Comparison of ENCODE assay signal across 33 cellular contexts in the genomic region with DNA sequence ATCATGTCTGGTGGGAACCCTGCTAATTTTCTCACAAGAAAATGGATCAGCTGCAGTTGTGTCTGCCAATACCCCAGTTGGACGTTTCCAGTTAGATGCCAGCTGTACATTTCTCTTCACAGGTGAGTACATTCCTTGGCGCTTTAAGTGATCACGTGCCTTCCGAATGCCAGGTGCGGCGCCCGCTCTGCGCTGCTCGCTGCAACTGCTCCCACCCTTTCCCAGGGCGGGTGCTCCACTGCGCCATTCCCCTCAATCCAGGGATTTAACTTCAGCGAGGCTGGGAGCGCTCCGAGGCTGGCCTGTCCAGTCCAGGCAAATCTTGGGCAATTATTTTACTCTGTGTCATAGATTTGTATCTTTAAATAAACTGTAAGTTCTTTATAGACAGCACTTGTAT.
"Had no signal": no experiment of that assay in that cellular context is flagged by ENCODE, and none has a peak within 500 bp of the region (broad histone marks: within the 10 kb centered on the region; RNA-seq: fewer than 3 reads in every experiment).

No MANE protein-coding gene starts in this region.

- H3K4me3 ChIP-seq: adrenal gland, ascending aorta, cardiac muscle cell, colonic mucosa, ovary, right atrium auricular region, smooth muscle cell, stomach, thyroid gland, upper lobe of left lung had no signal

- H3K27me3 ChIP-seq: adrenal gland, ascending aorta, cardiac muscle cell, colonic mucosa, ovary, right atrium auricular region, stomach, thyroid gland, upper lobe of left lung had no signal

- H3K27me3 Mint-ChIP-seq: activated CD4-positive, alpha-beta memory T cell treated with anti-CD3 and anti-CD28 coated beads for 36 hours; activated CD4-positive, alpha-beta T cell treated with anti-CD3 and anti-CD28 coated beads, Interleukin-2, amount 10 ng/mL, durations not matched to agents 24 days and 14 days had no signal

- H3K4me1 ChIP-seq: adrenal gland, ascending aorta, colonic mucosa, right atrium auricular region, thyroid gland had no signal

- H3K27ac Mint-ChIP-seq: activated CD4-positive, alpha-beta memory T cell treated with anti-CD3 and anti-CD28 coated beads for 36 hours; activated CD4-positive, alpha-beta T cell treated with anti-CD3 and anti-CD28 coated beads, Interleukin-2, amount 10 ng/mL, durations not matched to agents 24 days and 14 days; activated naive CD4-positive, alpha-beta T cell treated with anti-CD3 and anti-CD28 coated beads for 36 hours; activated naive CD8-positive, alpha-beta T cell treated with anti-CD3 and anti-CD28 coated beads for 36 hours; activated T-helper 1 cell treated with anti-CD3 and anti-CD28 coated beads, Interleukin-12 subunit alpha, Interleukin-12 subunit beta, Interleukin-2, Interleukin-4 antibody, amounts not matched to agents 30 ng/mL and 10 ng/mL and 1 ng/mL, durations not matched to agents 14 hours and 24 hours and 36 hours; brain; mesothelial cell of epicardium; naive B cell; nephron progenitor cell; stimulated activated naive B cell treated with anti-CD40 and anti-IgM and Interleukin-4, amounts not matched to agents 10 μg/mL and 1 μg/mL and 100 μg/mL, for 72 hours had no signal

- H3K9me3 ChIP-seq: adrenal gland, colonic mucosa, ovary, stomach, thyroid gland, upper lobe of left lung had no signal

- H3K36me3 Mint-ChIP-seq: activated CD4-positive, alpha-beta memory T cell treated with anti-CD3 and anti-CD28 coated beads for 36 hours; activated naive CD8-positive, alpha-beta T cell treated with anti-CD3 and anti-CD28 coated beads for 36 hours; naive B cell had no signal

- H3K36me3 ChIP-seq: adrenal gland, ascending aorta, cardiac muscle cell, colonic mucosa, ovary, right atrium auricular region, stomach, thyroid gland, upper lobe of left lung had no signal

- H3K9me3 Mint-ChIP-seq: activated CD4-positive, alpha-beta memory T cell treated with anti-CD3 and anti-CD28 coated beads for 36 hours; activated CD4-positive, alpha-beta T cell treated with anti-CD3 and anti-CD28 coated beads, Interleukin-2, amount 10 ng/mL, durations not matched to agents 24 days and 14 days; activated naive CD4-positive, alpha-beta T cell treated with anti-CD3 and anti-CD28 coated beads for 36 hours; activated naive CD8-positive, alpha-beta T cell treated with anti-CD3 and anti-CD28 coated beads for 36 hours; activated T-helper 1 cell treated with anti-CD3 and anti-CD28 coated beads, Interleukin-12 subunit alpha, Interleukin-12 subunit beta, Interleukin-2, Interleukin-4 antibody, amounts not matched to agents 30 ng/mL and 10 ng/mL and 1 ng/mL, durations not matched to agents 14 hours and 24 hours and 36 hours had no signal

- H3K27ac ChIP-seq: adrenal gland, ascending aorta, cardiac muscle cell, colonic mucosa, ovary, right atrium auricular region, stomach, thyroid gland, upper lobe of left lung had no signal

- H3K4me2 ChIP-seq: smooth muscle cell had no signal

- H3K4me3 Mint-ChIP-seq: activated CD4-positive, alpha-beta memory T cell treated with anti-CD3 and anti-CD28 coated beads for 36 hours; activated CD4-positive, alpha-beta T cell treated with anti-CD3 and anti-CD28 coated beads, Interleukin-2, amount 10 ng/mL, durations not matched to agents 24 days and 14 days; activated naive CD4-positive, alpha-beta T cell treated with anti-CD3 and anti-CD28 coated beads for 36 hours; activated naive CD8-positive, alpha-beta T cell treated with anti-CD3 and anti-CD28 coated beads for 36 hours; activated T-helper 1 cell treated with anti-CD3 and anti-CD28 coated beads, Interleukin-12 subunit alpha, Interleukin-12 subunit beta, Interleukin-2, Interleukin-4 antibody, amounts not matched to agents 30 ng/mL and 10 ng/mL and 1 ng/mL, durations not matched to agents 14 hours and 24 hours and 36 hours; brain; mesothelial cell of epicardium; naive B cell; nephron progenitor cell; stimulated activated naive B cell treated with anti-CD40 and anti-IgM and Interleukin-4, amounts not matched to agents 10 μg/mL and 1 μg/mL and 100 μg/mL, for 72 hours had no signal

- H3K4me1 Mint-ChIP-seq: activated CD4-positive, alpha-beta T cell treated with anti-CD3 and anti-CD28 coated beads, Interleukin-2, amount 10 ng/mL, durations not matched to agents 24 days and 14 days; activated naive CD8-positive, alpha-beta T cell treated with anti-CD3 and anti-CD28 coated beads for 36 hours; brain; naive B cell had no signal

- DNase-seq: activated CD4-positive, alpha-beta memory T cell treated with anti-CD3 and anti-CD28 coated beads for 36 hours; activated CD4-positive, alpha-beta T cell treated with anti-CD3 and anti-CD28 coated beads, Interleukin-2, amount 10 ng/mL, durations not matched to agents 24 days and 14 days; activated CD4-positive, CD25-positive, alpha-beta regulatory T cell treated with anti-CD3 and anti-CD28 coated beads, Interleukin-2, amount 50 U/mL, for 72 hours; activated CD8-positive, alpha-beta memory T cell treated with anti-CD3 and anti-CD28 coated beads, Interleukin-2, amount 50 U/mL, for 4 hours; activated effector memory CD4-positive, alpha-beta T cell treated with anti-CD3 and anti-CD28 coated beads, Interleukin-2, amount 50 U/mL, for 16 hours; activated naive CD4-positive, alpha-beta T cell treated with anti-CD3 and anti-CD28 coated beads for 36 hours; activated naive CD8-positive, alpha-beta T cell treated with anti-CD3 and anti-CD28 coated beads for 36 hours; activated T-cell treated with anti-CD3 and anti-CD28 coated beads, Interleukin-2, amount 50 U/mL, for 1 hour; adrenal gland; cerebellar nuclear complex; colonic mucosa; foreskin fibroblast; hippocampal formation; kidney; left colon; mammary epithelial cell; naive B cell; nephron progenitor cell; ovary; stimulated activated CD4-positive, alpha-beta T cell treated with anti-CD3 and anti-CD28 coated beads, Interleukin-15, amount 100 ng/mL, for 24 hours; stimulated activated CD4-positive, alpha-beta T cell treated with anti-CD3 and anti-CD28 coated beads, Interleukin-2, amount 100 ng/mL, for 24 hours; stimulated activated naive B cell treated with anti-CD40 and anti-IgM and Interleukin-4, amounts not matched to agents 10 μg/mL and 1 μg/mL and 100 μg/mL, for 72 hours; stomach; T-helper 9 cell; thyroid gland had no signal
